In the genomic region with DNA sequence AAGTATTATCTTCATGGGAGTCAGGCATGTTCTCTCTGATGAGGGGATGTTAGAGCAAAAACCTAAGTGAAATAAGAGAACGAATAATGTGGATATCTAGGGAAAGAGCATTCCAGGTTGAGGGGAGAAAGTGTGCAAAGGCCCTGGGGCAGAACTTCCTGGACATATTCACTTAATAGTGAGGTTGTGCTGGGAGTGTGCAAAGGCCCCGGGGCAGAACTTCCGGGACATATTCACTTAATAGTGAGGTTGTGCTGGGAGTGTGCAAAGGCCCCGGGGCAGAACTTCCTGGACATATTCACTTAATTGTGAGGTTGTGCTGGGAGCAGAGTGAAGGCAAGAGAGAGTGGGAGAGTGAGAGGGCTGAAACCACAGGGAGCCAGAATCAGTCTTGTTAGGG, we compare ENCODE assay signal across 1 cellular context.
A peak's percentile ranks its signal among the peaks of the same experiment; 100 is the strongest.
TF ChIP-seq lines count a peak whose summit lies in the region.

No MANE protein-coding gene starts in this region.

TF ChIP-seq in H1, 55 proteins besides CTCF, POLR2A, EP300 and RAD21:
- TF ChIP-seq NRF1 (IDR thresholded peaks at IDR 0.05; ENCODE audit: low read depth, low read length): no peak
- TF ChIP-seq KDM1A (IDR thresholded peaks at IDR 0.05; ENCODE audit: borderline replicate concordance, low read length): 0 out of 2 replicates have a peak, but pooled peaks have one; percentile 14
